Comparison of ENCODE assay signal across 17 cellular contexts in the genomic region with DNA sequence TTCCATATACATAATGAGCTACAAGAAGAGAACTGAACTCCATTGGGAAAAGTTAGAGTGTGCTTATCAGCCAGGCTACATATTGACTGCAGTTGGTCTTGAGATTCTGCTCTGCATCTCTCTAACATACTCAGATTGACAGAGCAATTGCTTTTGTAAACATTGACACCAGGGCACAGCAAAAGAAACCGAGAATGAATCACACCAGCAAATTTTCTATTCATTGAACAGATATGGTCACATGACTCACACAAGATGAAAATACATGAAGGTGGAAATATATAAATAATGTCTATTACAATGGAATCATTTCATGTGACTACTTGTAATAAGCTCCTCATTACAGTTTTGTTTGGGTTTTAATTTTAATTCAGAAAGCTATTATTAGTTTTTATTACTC.
"Had no signal": no experiment of that assay in that cellular context is flagged by ENCODE, and none has a peak within 500 bp of the region (broad histone marks: within the 10 kb centered on the region; RNA-seq: fewer than 3 reads in every experiment).

No MANE protein-coding gene starts in this region.

- FAIRE-seq: small intestine had no signal

- H3K27ac ChIP-seq: tibial nerve, vagina had no signal

- ATAC-seq: right cardiac atrium had no signal

- H3K4me3 ChIP-seq: tibial nerve, vagina had no signal

- H3K9me3 ChIP-seq: tibial nerve, vagina had no signal

- H3K4me1 ChIP-seq: tibial nerve, vagina had no signal

- H3K36me3 ChIP-seq: tibial nerve, vagina had no signal

- H3K27me3 ChIP-seq: tibial nerve, vagina had no signal

- DNase-seq: activated B cell treated with CpG ODN at 0.5 μM for 24 hours; activated CD4-positive, alpha-beta T cell treated with anti-CD3 and anti-CD28 coated beads, Interleukin-2, amount 10 ng/mL, durations not matched to agents 24 days and 14 days; activated CD8-positive, alpha-beta memory T cell treated with anti-CD3 and anti-CD28 coated beads, Interleukin-2, amount 50 U/mL, for 48 hours; activated gamma-delta T cell treated with Interleukin-2 at 50 U/mL for 16 hours; amniotic stem cell; cortex of kidney; effector CD4-positive, alpha-beta T cell; foreskin fibroblast; kidney glomerular epithelial cell; occipital lobe; right cardiac atrium; small intestine; stimulated activated CD4-positive, alpha-beta T cell treated with anti-CD3 and anti-CD28 coated beads, Interleukin-4, amount 100 ng/mL, for 24 hours; stimulated activated naive CD4-positive, alpha-beta T cell treated with Interleukin-2 at 50 U/mL for 16 hours; substantia nigra had no signal
